Comparison of ENCODE assay signal across 8 cellular contexts in the genomic region with DNA sequence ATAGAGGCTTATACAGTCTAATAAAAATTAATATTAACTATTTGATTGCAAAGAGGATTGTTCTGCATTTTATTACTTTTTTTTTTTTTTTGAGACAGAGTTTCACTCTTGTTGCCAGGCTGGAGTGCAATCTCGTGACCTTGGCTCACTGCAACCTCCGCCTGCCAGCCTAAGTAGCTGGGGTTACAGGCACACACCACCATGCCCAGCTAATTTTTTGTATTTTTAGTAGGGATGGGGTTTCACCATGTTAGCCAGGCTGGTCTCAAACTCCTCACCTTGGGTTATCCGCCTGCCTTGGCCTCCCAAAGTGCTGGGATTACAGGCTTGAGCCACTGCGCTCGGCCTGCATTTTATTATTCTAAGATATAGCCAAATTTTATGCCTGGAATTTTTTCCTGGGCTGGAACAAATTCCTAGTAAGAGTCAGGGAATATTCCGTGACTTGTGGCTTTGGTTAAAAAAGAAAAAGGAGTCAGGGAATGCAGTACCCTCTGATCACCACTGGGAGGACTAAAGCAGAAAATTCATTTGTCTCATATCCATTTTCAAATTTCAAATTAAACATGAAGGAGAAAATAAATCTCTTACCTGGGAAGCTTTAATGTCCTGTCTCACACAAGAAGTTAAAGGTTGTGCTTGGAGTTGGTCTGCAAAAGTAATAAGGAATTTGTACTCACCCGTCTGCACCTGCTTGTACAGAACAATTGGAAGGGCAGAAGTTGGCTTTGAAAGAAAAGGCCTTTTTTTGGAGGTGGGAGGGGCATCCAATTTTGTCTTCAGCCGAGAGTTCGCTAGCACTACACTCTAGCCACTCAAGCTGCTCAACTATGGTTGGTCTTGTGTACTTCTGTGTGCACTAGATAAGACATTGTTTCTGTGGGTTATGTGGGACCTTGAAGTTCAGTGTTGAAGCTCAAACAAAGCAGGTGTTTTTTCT. TPM values are rescaled to one million over a fixed set of nuclear protein-coding genes. Genes with fewer than 3 reads are reported as not detected.
DNase-seq lines count a peak whose midpoint lies in the region; ATAC-seq and TF ChIP-seq lines count a peak whose summit lies in the region.

No MANE protein-coding gene starts in this region.

- TF ChIP-seq CTCF in GM10248 (IDR thresholded peaks at IDR 0.05; ENCODE audit: control extremely low read depth, extremely low read depth, low read depth, missing control alignments) (peak; percentile 40), osteocyte (IDR thresholded peaks at IDR 0.05) (peak; percentile 71)

- H3K27ac Mint-ChIP-seq in osteocyte (ENCODE audit: unreplicated experiment) = no peak overlapping the region

- no peaks in the 10 kb centered on the region for H3K36me3 Mint-ChIP-seq in osteocyte (ENCODE audit: unreplicated experiment)

- peaks cover 56% of the 10 kb centered on the region for H3K4me1 Mint-ChIP-seq in osteocyte (ENCODE audit: unreplicated experiment)

- POLR2A ChIA-PET in GM10248 (lab: Yijun Ruan, JAX) = interaction anchor here (0.6 to 0.7 kb wide), 2 partner anchors 59 to 68 kb away, joined by 3 read pairs; no protein-coding TSS in a partner anchor

- no peaks in the 10 kb centered on the region for H3K9me3 Mint-ChIP-seq in osteocyte (ENCODE audit: unreplicated experiment)

- DNase-seq in A172 (ENCODE audit: low spot score) = peak; percentile 26
- no peak for DNase-seq in GM10248 (ENCODE audit: extremely low spot score)
- DNase-seq in RPMI7951 (ENCODE audit: low read depth) = peak; percentile 38
- no peak for DNase-seq in osteocyte (ENCODE audit: extremely low spot score, unreplicated experiment)

- no peak overlapping the region for H3K4me3 Mint-ChIP-seq in osteocyte (ENCODE audit: unreplicated experiment)

- no peaks in the 10 kb centered on the region for H3K27me3 Mint-ChIP-seq in osteocyte (ENCODE audit: unreplicated experiment)

- ATAC-seq in esophagus mucosa = peak; percentile 37
- no peak for ATAC-seq in HG02763 (IDR thresholded peaks at IDR 0.05; ENCODE audit: unreplicated experiment)
- no peak for ATAC-seq in GM18861 (IDR thresholded peaks at IDR 0.05; ENCODE audit: unreplicated experiment)
- ATAC-seq in GM21381 (IDR thresholded peaks at IDR 0.05; ENCODE audit: unreplicated experiment) = no peak

- CTCF ChIA-PET in GM10248 (lab: Yijun Ruan, JAX) = interaction anchor here (1.0 to 8.9 kb wide), 15 partner anchors 10 to 289 kb away, joined by 3 to 148 read pairs (median 5); a partner anchor contains a TSS

RNA-seq across cellular contexts. Expression of a gene that starts 8.7 kb away (rescaled TPM):
- 31.8 and 40.4 TPM in 2 replicates for total RNA-seq in A172 (2014; rRNA removed; shearing (Covaris generic))
- 45.9 and 61.9 TPM in 2 replicates for total RNA-seq in RPMI7951 (2014; rRNA removed; shearing (Covaris generic))
- 62.1 TPM for total RNA-seq in esophagus mucosa
- total RNA-seq in osteocyte = 81.7 and 84.2 TPM in 2 replicates

RNA-seq across cellular contexts. Expression of a gene that starts 59.9 kb away (rescaled TPM):
- total RNA-seq in A172 (2014; rRNA removed; shearing (Covaris generic)) = 70.8 and 85.0 TPM in 2 replicates
- 103 and 123 TPM in 2 replicates for total RNA-seq in RPMI7951 (2014; rRNA removed; shearing (Covaris generic))
- total RNA-seq in esophagus mucosa (253 TPM), osteocyte (214 and 229 TPM in 2 replicates)

Comparison
In these comparisons a context has a peak if more than half of its experiments do, and no peak if none do; other contexts are left out.
1. DNase-seq: peak in A172 (single experiment) and RPMI7951 (single experiment); none in GM10248 (single experiment) and osteocyte (single experiment).